Comparison of ENCODE assay signal across 12 cellular contexts in genomic region chrY:24609253-24609652, GRCh38. TPM values are rescaled to one million over a fixed set of nuclear protein-coding genes. Genes with fewer than 3 reads are reported as not detected.
"Had no signal": no experiment of that assay in that cellular context is flagged by ENCODE, and none has a peak within 500 bp of the region (broad histone marks: within the 10 kb centered on the region; RNA-seq: fewer than 3 reads in every experiment).

No MANE protein-coding gene starts in this region.

RNA-seq across cellular contexts. Expression of gene BPY2B, which starts 8.6 kb away (rescaled TPM):
- total RNA-seq: OCI-LY7, PC-3, PC-9, Peyer's patch, Right ventricle myocardium inferior, Right ventricle myocardium superior, RPMI7951, SJCRH30, SJSA1, SK-MEL-5, T-cell had no signal
- polyA plus RNA-seq: SK-N-SH had no signal
